21 cellular contexts compared by ENCODE assay signal in the genomic region with DNA sequence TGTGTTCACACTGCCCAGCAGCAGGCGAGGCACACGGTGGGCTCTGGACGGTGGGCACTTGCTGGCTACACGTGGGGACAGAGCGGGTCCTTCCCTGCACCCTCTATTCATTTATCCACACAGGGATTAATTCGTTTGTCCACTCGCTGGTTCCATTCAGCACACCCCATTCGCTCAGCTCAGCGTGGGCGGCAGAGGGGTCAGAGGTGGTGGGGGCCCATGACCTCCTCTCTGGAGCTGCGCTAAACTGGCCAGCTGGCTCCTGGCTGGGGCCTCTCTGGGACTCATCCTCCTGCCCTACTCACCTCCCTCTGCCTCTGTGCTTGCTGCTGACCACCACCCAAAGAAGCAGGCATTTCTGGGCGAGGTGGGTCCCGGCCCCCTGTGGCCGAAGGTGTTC. TPM values are rescaled to one million over a fixed set of nuclear protein-coding genes. Genes with fewer than 3 reads are reported as not detected.
"Had no signal": no experiment of that assay in that cellular context is flagged by ENCODE, and none has a peak within 500 bp of the region (broad histone marks: within the 10 kb centered on the region; RNA-seq: fewer than 3 reads in every experiment).

No MANE protein-coding gene starts in this region.

- H3K4me3 ChIP-seq: MG63, SJSA1, SK-N-MC had no signal

- H3K9me3 ChIP-seq: MG63, SJSA1 had no signal

- DNase-seq: KG1, MG63, NCI-H1092, NCI-H1436, NCI-H187, NCI-H2029, NCI-H2081 treated with DMSO at 0.1 percent for 48 hours, NCI-H2171, NCI-H226, NCI-H446, NCI-H510A, NCI-H524 treated with DMSO at 0.1 percent for 48 hours, NCI-H69, NCI-H774, Right ventricle myocardium superior, RPMI8226, SIG-M5 had no signal

- H3K27ac ChIP-seq: SJSA1, SK-N-MC had no signal

- H3K4me1 ChIP-seq: SJSA1 had no signal

- FAIRE-seq: RCC 7860 had no signal

- H3K36me3 ChIP-seq: MG63, SJSA1 had no signal

- H3K27me3 ChIP-seq: MG63 had no signal

RNA-seq across cellular contexts. Expression of a gene that starts 21.4 kb away (rescaled TPM):
- total RNA-seq: HT1080, Right ventricle myocardium superior, SJSA1 had no signal

RNA-seq across cellular contexts. Expression of a gene that starts 27.0 kb away (rescaled TPM):
- total RNA-seq: HT1080, SJSA1 had no signal
